8 cellular contexts compared by ENCODE assay signal in genomic region chr3:44685128-44685800, GRCh38. TPM values are rescaled to one million over a fixed set of nuclear protein-coding genes. Genes with fewer than 3 reads are reported as not detected.
DNase-seq lines count a peak whose midpoint lies in the region; ATAC-seq and TF ChIP-seq lines count a peak whose summit lies in the region.

No MANE protein-coding gene starts in this region.

- H3K4me1 Mint-ChIP-seq in immature natural killer cell, result peaks cover 20 to 25% of the 10 kb centered on the region in 2 donors

- DNase-seq in BJ (ENCODE audit: low read depth) (peak; percentile 29), MM.1S (peak; percentile 92), WERI-Rb-1 (peak; percentile 89), cerebellar cortex (ENCODE audit: low spot score) (peak; percentile 86), immature natural killer cell (peak; percentile 68 to 77 (median 77)), smooth muscle cell (lab: John Stamatoyannopoulos, UW; ENCODE audit: unreplicated experiment) (no peak)

- H2AFZ ChIP-seq in MM.1S (ENCODE audit: low read length), result peak overlapping the region; percentile 95
- H2AFZ ChIP-seq in smooth muscle cell (ENCODE audit: low read depth), result peak overlapping the region; percentile 81

- H3K27ac ChIP-seq in MM.1S (ENCODE audit: low read length), result peak overlapping the region; percentile 41; the same call in 1 of the 2 replicates
- peak overlapping the region; percentile 81 for H3K27ac ChIP-seq in WERI-Rb-1
- no peak overlapping the region for H3K27ac ChIP-seq in smooth muscle cell (ENCODE audit: low read depth)

- no peaks in the 10 kb centered on the region for H3K9me3 ChIP-seq in MM.1S (replicated peaks; ENCODE audit: insufficient read depth, low read length)
- peaks cover 3% of the 10 kb centered on the region for H3K9me3 ChIP-seq in WERI-Rb-1 (ENCODE audit: severe bottlenecking)
- H3K9me3 ChIP-seq in smooth muscle cell (replicated peaks; ENCODE audit: low read depth), result peaks cover 4% of the 10 kb centered on the region

- peak overlapping the region; percentile 70 for H3K4me2 ChIP-seq in MM.1S (ENCODE audit: low read depth, low read length)
- peak overlapping the region; percentile 83 for H3K4me2 ChIP-seq in smooth muscle cell

- POLR2A ChIA-PET in BJ (lab: Charles Lee), result no interaction called here

- H3K36me3 ChIP-seq in BJ (ENCODE audit: control insufficient read depth, insufficient read depth, low read length) (no peaks in the 10 kb centered on the region), MM.1S (replicated peaks; ENCODE audit: insufficient read depth, low read length) (no peaks in the 10 kb centered on the region), WERI-Rb-1 (peaks cover 11% of the 10 kb centered on the region), smooth muscle cell (ENCODE audit: low read depth) (no peaks in the 10 kb centered on the region)

- H3K36me3 Mint-ChIP-seq in immature natural killer cell, result peaks cover 9 to 30% (median 29%) of the 10 kb centered on the region in 3 donors

- peak; percentile 80 for ATAC-seq in GM19438 (IDR thresholded peaks at IDR 0.05; ENCODE audit: low read depth, unreplicated experiment)
- no peak for ATAC-seq in GM18870 (IDR thresholded peaks at IDR 0.05; ENCODE audit: unreplicated experiment)

- H4K20me1 ChIP-seq in MM.1S (ENCODE audit: insufficient read depth, low read length), result no peaks in the 10 kb centered on the region
- no peaks in the 10 kb centered on the region for H4K20me1 ChIP-seq in smooth muscle cell (ENCODE audit: low read depth)

- H3K4me3 ChIP-seq in BJ (ENCODE audit: low read depth, low read length), result peak overlapping the region; percentile 46
- peak overlapping the region; percentile 81 for H3K4me3 ChIP-seq in MM.1S (ENCODE audit: low read length)
- peak overlapping the region; percentile 84 for H3K4me3 ChIP-seq in WERI-Rb-1 (ENCODE audit: low read depth, low read length)
- peak overlapping the region; percentile 63 for H3K4me3 ChIP-seq in smooth muscle cell

- peak overlapping the region; percentile 80 for H3K9ac ChIP-seq in MM.1S (ENCODE audit: low read length)
- H3K9ac ChIP-seq in smooth muscle cell (ENCODE audit: low read depth), result peak overlapping the region; percentile 54

- WGBS in smooth muscle cell (ENCODE audit: low lambda C conversion rate), result 51% methylated on average over 47 of the region's 48 CpGs

- peak overlapping the region; percentile 71 to 96 (median 77) for H3K27ac Mint-ChIP-seq in immature natural killer cell

- H3K4me1 ChIP-seq in MM.1S (ENCODE audit: low read length) (peaks cover 3% of the 10 kb centered on the region; the same call in 1 of the 2 replicates), smooth muscle cell (ENCODE audit: low read depth) (no peaks in the 10 kb centered on the region)

- peaks cover 2 to 27% (median 16%) of the 10 kb centered on the region in 6 donors for H3K9me3 Mint-ChIP-seq in immature natural killer cell

- TF ChIP-seq CTCF in BJ (IDR thresholded peaks at IDR 0.05; ENCODE audit: insufficient read depth, low read depth, low read length) (no peak), MM.1S (IDR thresholded peaks at IDR 0.05; ENCODE audit: low read length) (no peak), WERI-Rb-1 (IDR thresholded peaks at IDR 0.05; ENCODE audit: low read depth, low read length) (no peak), smooth muscle cell (IDR thresholded peaks at IDR 0.05; ENCODE audit: borderline replicate concordance, insufficient read depth, poor library complexity, severe bottlenecking) (no peak)

- H3K27me3 ChIP-seq in BJ (ENCODE audit: control insufficient read depth, insufficient read depth, low read length), result no peaks in the 10 kb centered on the region
- H3K27me3 ChIP-seq in MM.1S (replicated peaks; ENCODE audit: insufficient read depth, low read length), result no peaks in the 10 kb centered on the region
- H3K27me3 ChIP-seq in WERI-Rb-1 (ENCODE audit: insufficient read depth, low read depth, severe bottlenecking), result no peaks in the 10 kb centered on the region
- no peaks in the 10 kb centered on the region for H3K27me3 ChIP-seq in smooth muscle cell (ENCODE audit: low read depth)

- no peaks in the 10 kb centered on the region for H3K9me2 ChIP-seq in MM.1S (replicated peaks; ENCODE audit: insufficient read depth, low read length)

- CTCF ChIA-PET in BJ (lab: Yijun Ruan, JAX), result interaction anchor here (0.6 kb wide), 1 partner anchor 27 kb away, joined by 3 read pairs; no protein-coding TSS in a partner anchor

- H3K4me3 Mint-ChIP-seq in immature natural killer cell, result peak overlapping the region; percentile 81 to 91 (median 86)

- no peaks in the 10 kb centered on the region for H3F3A ChIP-seq in MM.1S (ENCODE audit: insufficient read depth, low read length)
- no peaks in the 10 kb centered on the region for H3F3A ChIP-seq in smooth muscle cell (ENCODE audit: low read depth)

- H3K79me2 ChIP-seq in MM.1S (ENCODE audit: low read length) (no peaks in the 10 kb centered on the region), smooth muscle cell (ENCODE audit: low read depth) (no peaks in the 10 kb centered on the region)

- peaks cover 5 to 13% (median 8%) of the 10 kb centered on the region in 3 donors for H3K27me3 Mint-ChIP-seq in immature natural killer cell (ENCODE audit: low read depth in 3 of 3)

RNA-seq across cellular contexts. Expression of gene ZNF502, which starts 27.2 kb away (rescaled TPM):
- polyA plus RNA-seq in BJ (2011; rRNA removed), result 2.0 and 3.2 TPM in 2 replicates
- polyA minus RNA-seq in BJ (2011; rRNA and poly(A)+ RNA removed), result 1.6 and 2.4 TPM in 2 replicates
- polyA plus RNA-seq in immature natural killer cell, result 1 to 10 TPM; 3.3 to 3.6 (median 3.6) TPM
- total RNA-seq in smooth muscle cell, result 2.0 and 2.1 TPM in 2 replicates
- polyA plus RNA-seq in smooth muscle cell, result 0.47 and 0.72 TPM in 2 replicates

RNA-seq across cellular contexts. Expression of gene ZNF35, which starts 36.7 kb away (rescaled TPM):
- polyA plus RNA-seq in BJ (2011; rRNA removed) (4.7 and 5.3 TPM in 2 replicates), immature natural killer cell (1 to 10 TPM; 4.7 to 8.1 (median 6.5) TPM), smooth muscle cell (5.1 and 6.7 TPM in 2 replicates)
- polyA minus RNA-seq in BJ (2011; rRNA and poly(A)+ RNA removed), result 6.6 and 8.7 TPM in 2 replicates
- total RNA-seq in smooth muscle cell, result 17.7 and 30.8 TPM in 2 replicates

RNA-seq across cellular contexts. Expression of gene ZNF501, which starts 44.2 kb away (rescaled TPM):
- polyA plus RNA-seq in BJ (2011; rRNA removed) (3.7 and 4.8 TPM in 2 replicates), immature natural killer cell (1 to 10 TPM; 1.8 to 3.3 (median 2.3) TPM), smooth muscle cell (1.5 and 2.7 TPM in 2 replicates)
- 2.5 and 5.3 TPM in 2 replicates for polyA minus RNA-seq in BJ (2011; rRNA and poly(A)+ RNA removed)
- 2.8 and 2.9 TPM in 2 replicates for total RNA-seq in smooth muscle cell
